8 cellular contexts compared by ENCODE assay signal in genomic region chr1:158112994-158113758, GRCh38.
A peak's percentile ranks its signal among the peaks of the same experiment; 100 is the strongest.
DNase-seq lines count a peak whose midpoint lies in the region; ATAC-seq lines count a peak whose summit lies in the region.

No MANE protein-coding gene starts in this region.

- no peak overlapping the region for H3K27ac Mint-ChIP-seq in activated T-helper 17 cell treated with anti-CD3 and anti-CD28 coated beads, Interleukin-2, amount 50 U/mL, for 72 hours

- H3K36me3 Mint-ChIP-seq in activated T-helper 17 cell treated with anti-CD3 and anti-CD28 coated beads, Interleukin-2, amount 50 U/mL, for 72 hours (ENCODE audit: low read depth), result no peaks in the 10 kb centered on the region

- H3K4me1 Mint-ChIP-seq in activated T-helper 17 cell treated with anti-CD3 and anti-CD28 coated beads, Interleukin-2, amount 50 U/mL, for 72 hours, result peaks cover 5% of the 10 kb centered on the region

- peak overlapping the region; percentile 76 for H3K4me3 Mint-ChIP-seq in activated T-helper 17 cell treated with anti-CD3 and anti-CD28 coated beads, Interleukin-2, amount 50 U/mL, for 72 hours

- H3K9me3 Mint-ChIP-seq in activated T-helper 17 cell treated with anti-CD3 and anti-CD28 coated beads, Interleukin-2, amount 50 U/mL, for 72 hours, result no peaks in the 10 kb centered on the region

- intact Hi-C loops in Right ventricle myocardium superior (cut with DNase I), result no loop called here

- H3K27me3 Mint-ChIP-seq in activated T-helper 17 cell treated with anti-CD3 and anti-CD28 coated beads, Interleukin-2, amount 50 U/mL, for 72 hours, result peaks cover 52% of the 10 kb centered on the region

- peak; percentile 48 for ATAC-seq in activated T-helper 17 cell treated with anti-CD3 and anti-CD28 coated beads, Interleukin-2, amount 50 U/mL, for 72 hours (replicated peaks)
- ATAC-seq in Right ventricle myocardium superior (ENCODE audit: poor library complexity), result peak; percentile 84
- no peak for ATAC-seq in GM19467 (IDR thresholded peaks at IDR 0.05; ENCODE audit: unreplicated experiment)
- no peak for ATAC-seq in HG02763 (IDR thresholded peaks at IDR 0.05; ENCODE audit: unreplicated experiment)
- ATAC-seq in GM21737 (IDR thresholded peaks at IDR 0.05; ENCODE audit: unreplicated experiment), result no peak

- peak; percentile 57 for DNase-seq in ELR (ENCODE audit: low read depth)
- DNase-seq in NCI-H510A (lab: John Stamatoyannopoulos, UW), result peak; percentile 21
- peak; percentile 49 for DNase-seq in Right ventricle myocardium superior
- peak; percentile 14 for DNase-seq in pons (ENCODE audit: low spot score)

Comparison
In these comparisons a context has a peak if more than half of its experiments do, and no peak if none do; other contexts are left out.
1. ATAC-seq: peak in activated T-helper 17 cell treated with anti-CD3 and anti-CD28 coated beads, Interleukin-2, amount 50 U/mL, for 72 hours (single experiment) and Right ventricle myocardium superior (single experiment); none in GM19467 (single experiment), HG02763 (single experiment) and GM21737 (single experiment).
2. Peak in every context shown above with its lines, with median percentiles within 50 percentile points of each other: DNase-seq.